2 cellular contexts compared by ENCODE assay signal in genomic region chr20:63247678-63248228, GRCh38.
A peak's percentile ranks its signal among the peaks of the same experiment; 100 is the strongest.
TF ChIP-seq lines count a peak whose summit lies in the region.

No MANE protein-coding gene starts in this region.

TF ChIP-seq in HEK293, 187 proteins besides CTCF, POLR2A, EP300 and RAD21:
- TF ChIP-seq ZNF10 (tag by site-specific recombination; IDR thresholded peaks at IDR 0.05) (no peak), SCRT2 (tag by site-specific recombination; IDR thresholded peaks at IDR 0.05) (no peak), SETDB1 (IDR thresholded peaks at IDR 0.05; ENCODE audit: insufficient read length, low read length) (no peak), ZNF510 (tag by site-specific recombination; IDR thresholded peaks at IDR 0.05; ENCODE audit: insufficient replicate concordance) (no peak), ZSCAN30 (tag by site-specific recombination; IDR thresholded peaks at IDR 0.05) (no peak), ZNF560 (tag by site-specific recombination; IDR thresholded peaks at IDR 0.05; ENCODE audit: borderline replicate concordance) (no peak), GLIS2 (tag by site-specific recombination; IDR thresholded peaks at IDR 0.05) (no peak; the same call in none of the 2 replicates), ZBTB26 (tag by site-specific recombination; optimal IDR thresholded peaks at IDR 0.05) (no peak), PRDM2 (tag by site-specific recombination; IDR thresholded peaks at IDR 0.05; ENCODE audit: borderline replicate concordance) (no peak), ZNF660 (tag by site-specific recombination; IDR thresholded peaks at IDR 0.05) (no peak), ZNF768 (tag by site-specific recombination; IDR thresholded peaks at IDR 0.05) (no peak), ZFHX2 (tag by site-specific recombination; conservative IDR thresholded peaks at IDR 0.05) (peak; percentile 87), EGR2 (tag by site-specific recombination; IDR thresholded peaks at IDR 0.05; ENCODE audit: low read depth) (peak; percentile 82), ZNF629 (tag by site-specific recombination; IDR thresholded peaks at IDR 0.05) (no peak), ZEB2 (tag by site-specific recombination; IDR thresholded peaks at IDR 0.05) (no peak), ZIC2 (tag by site-specific recombination; IDR thresholded peaks at IDR 0.05) (peak; percentile 38; the same call in 1 of the 2 replicates), ZNF843 (tag by site-specific recombination; IDR thresholded peaks at IDR 0.05) (no peak), ZBTB7A (tag by site-specific recombination; IDR thresholded peaks at IDR 0.05; ENCODE audit: low read depth) (no peak), ZNF214 (tag by site-specific recombination; IDR thresholded peaks at IDR 0.05; ENCODE audit: borderline replicate concordance) (no peak), PRDM4 (tag by site-specific recombination; IDR thresholded peaks at IDR 0.05) (no peak)

TF ChIP-seq in H1, 55 proteins besides CTCF, POLR2A, EP300 and RAD21:
- TF ChIP-seq JUN (IDR thresholded peaks at IDR 0.05; ENCODE audit: low read depth, low read length) = no peak
- TF ChIP-seq GABPA (IDR thresholded peaks at IDR 0.05; ENCODE audit: borderline replicate concordance, insufficient read depth, low read length) = no peak
- no peak for TF ChIP-seq POLR2AphosphoS5 (IDR thresholded peaks at IDR 0.05; ENCODE audit: low read depth, low read length)
- no peak for TF ChIP-seq BACH1 (IDR thresholded peaks at IDR 0.05; ENCODE audit: low read length)
- TF ChIP-seq HDAC6 (IDR thresholded peaks at IDR 0.05; ENCODE audit: low read depth, low read length) = no peak
- no peak for TF ChIP-seq RXRA (IDR thresholded peaks at IDR 0.05; ENCODE audit: insufficient read depth, low read depth, low read length)
- no peak for TF ChIP-seq EGR1 (IDR thresholded peaks at IDR 0.05; ENCODE audit: borderline replicate concordance, low read depth, low read length)
- no peak for TF ChIP-seq SUZ12 (IDR thresholded peaks at IDR 0.05; ENCODE audit: low read length)
- no peak for TF ChIP-seq NANOG (IDR thresholded peaks at IDR 0.05; ENCODE audit: insufficient read depth, low read depth, low read length, poor library complexity, severe bottlenecking)
- no peak for TF ChIP-seq CREB1 (IDR thresholded peaks at IDR 0.05)
- TF ChIP-seq E2F6 (IDR thresholded peaks at IDR 0.05) = no peak
- no peak for TF ChIP-seq BCL11A (IDR thresholded peaks at IDR 0.05; ENCODE audit: low read depth in 2 of 2, low read length in 2 of 2)
- no peak for TF ChIP-seq RNF2 (IDR thresholded peaks at IDR 0.05; ENCODE audit: borderline replicate concordance, low read depth, low read length, missing control alignments, poor library complexity, severe bottlenecking)
- no peak for TF ChIP-seq HDAC2 (IDR thresholded peaks at IDR 0.05; ENCODE audit: borderline replicate concordance in 1 of 2, low read depth in 2 of 2, low read length in 2 of 2)
- TF ChIP-seq CHD2 (IDR thresholded peaks at IDR 0.05; ENCODE audit: low read length) = no peak
- TF ChIP-seq TBP (IDR thresholded peaks at IDR 0.05; ENCODE audit: low read depth, low read length) = no peak
- no peak for TF ChIP-seq SP4 (IDR thresholded peaks at IDR 0.05; ENCODE audit: low read length)
